ENCODE assay signal across 14 cellular contexts in the genomic region with DNA sequence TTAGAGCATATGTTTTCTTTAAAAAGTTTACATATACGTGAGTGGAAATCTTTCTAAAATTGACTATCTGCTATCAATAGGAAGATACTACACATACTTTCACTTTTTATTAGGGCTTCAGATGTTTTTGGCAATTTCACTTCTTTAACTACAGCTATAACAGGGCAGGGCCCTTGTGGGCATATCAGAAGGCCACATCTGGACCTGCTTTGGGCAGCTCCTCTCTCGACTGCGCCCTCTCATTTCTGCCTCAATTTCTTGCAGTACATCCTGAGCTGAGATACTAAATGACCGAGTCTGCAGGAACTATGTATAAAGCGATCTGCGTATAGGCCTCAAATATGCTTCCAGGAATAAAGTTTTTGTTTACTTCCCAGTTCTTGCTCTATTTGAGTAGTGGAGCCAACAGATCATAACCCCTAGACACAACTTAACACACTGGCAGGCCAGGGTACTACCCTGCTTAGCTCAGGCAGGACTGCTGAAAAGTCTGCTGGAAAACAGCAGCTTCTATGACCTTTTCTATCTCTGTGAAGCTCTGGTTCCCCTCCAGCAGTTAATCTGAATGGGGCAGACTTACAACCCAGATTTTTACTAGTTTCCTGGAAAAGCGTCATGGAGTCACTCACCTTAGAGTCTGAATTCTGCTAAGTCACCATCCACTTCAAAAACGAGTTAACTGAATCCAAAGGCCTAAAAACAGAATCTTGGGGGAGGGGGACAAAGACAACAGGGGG. TPM values are rescaled to one million over a fixed set of nuclear protein-coding genes. Genes with fewer than 3 reads are reported as not detected.
DNase-seq lines count a peak whose midpoint lies in the region; ATAC-seq, FAIRE-seq and TF ChIP-seq lines count a peak whose summit lies in the region.
"Had no signal": no experiment of that assay in that cellular context is flagged by ENCODE, and none has a peak within 500 bp of the region (broad histone marks: within the 10 kb centered on the region; RNA-seq: fewer than 3 reads in every experiment).

No MANE protein-coding gene starts in this region.

- TF ChIP-seq CTCF in astrocyte (IDR thresholded peaks at IDR 0.05; ENCODE audit: insufficient read depth, low read depth, low read length) (no peak), mesothelial cell of epicardium (IDR thresholded peaks at IDR 0.05; ENCODE audit: unreplicated experiment) (no peak), type B pancreatic cell (conservative IDR thresholded peaks at IDR 0.05) (no peak), coronary artery (IDR thresholded peaks at IDR 0.05) (no peak)

- FAIRE-seq in astrocyte (lab: Jason Lieb, UNC): no peak

- H3K9ac ChIP-seq in astrocyte (ENCODE audit: low read length): no peak overlapping the region

- H3K4me1 ChIP-seq in astrocyte (ENCODE audit: insufficient read depth, low read length): peaks cover 11% of the 10 kb centered on the region

- H3K36me3 Mint-ChIP-seq in astrocyte (ENCODE audit: low read depth, unreplicated experiment): no peaks in the 10 kb centered on the region
- H3K36me3 Mint-ChIP-seq in mesothelial cell of epicardium: no peaks in the 10 kb centered on the region
- H3K36me3 Mint-ChIP-seq in type B pancreatic cell: peaks cover 18% of the 10 kb centered on the region

- H3K9me3 ChIP-seq in astrocyte (ENCODE audit: insufficient read depth, low read depth, low read length): no peaks in the 10 kb centered on the region
- H3K9me3 ChIP-seq: upper lobe of left lung had no signal

- intact Hi-C loops in Right ventricle myocardium superior (cut with DNase I): no loop called here
- intact Hi-C loops in cardiac septum (cut with DNase I): no loop called here

- H3K27ac Mint-ChIP-seq in astrocyte (ENCODE audit: unreplicated experiment) (peak overlapping the region; percentile 10), mesothelial cell of epicardium (peak overlapping the region; percentile 45), type B pancreatic cell (peak overlapping the region; percentile 52)

- H3K9me3 Mint-ChIP-seq in astrocyte (ENCODE audit: unreplicated experiment) (no peaks in the 10 kb centered on the region), mesothelial cell of epicardium (no peaks in the 10 kb centered on the region), type B pancreatic cell (no peaks in the 10 kb centered on the region)

- no peak overlapping the region for H2AFZ ChIP-seq in astrocyte (ENCODE audit: low read depth, low read length)

- H3K27ac ChIP-seq in astrocyte (ENCODE audit: low read depth, low read length) (no peak overlapping the region), coronary artery (no peak overlapping the region)
- H3K27ac ChIP-seq: upper lobe of left lung had no signal

- H3K27me3 ChIP-seq in astrocyte (ENCODE audit: insufficient read depth, low read length): no peaks in the 10 kb centered on the region
- H3K27me3 ChIP-seq: upper lobe of left lung had no signal

- H3K79me2 ChIP-seq in astrocyte (ENCODE audit: insufficient read depth, low read length): peaks cover 39% of the 10 kb centered on the region

- ATAC-seq in Right ventricle myocardium superior (ENCODE audit: poor library complexity) (peak; percentile 31), GM21381 (IDR thresholded peaks at IDR 0.05; ENCODE audit: unreplicated experiment) (no peak)

- DNase-seq in Right ventricle myocardium superior: no peak
- no peak for DNase-seq in cardiac septum (ENCODE audit: low spot score)
- DNase-seq in astrocyte (ENCODE audit: low read depth): no peak
- no peak for DNase-seq in mesothelial cell of epicardium (ENCODE audit: low spot score in 2 of 2, unreplicated experiment in 2 of 2)
- no peak for DNase-seq in type B pancreatic cell (ENCODE audit: extremely low spot score, unreplicated experiment)
- DNase-seq in coronary artery (ENCODE audit: low spot score): no peak
- no peak for DNase-seq in activated gamma-delta T cell (lab: John Stamatoyannopoulos, UW)
- DNase-seq: effector memory CD4-positive, alpha-beta T cell; NCI-H2227 treated with DMSO at 0.1 percent for 48 hours; retina; RPMI8226; T1000; upper lobe of left lung had no signal

- no peaks in the 10 kb centered on the region for H4K20me1 ChIP-seq in astrocyte (ENCODE audit: insufficient read depth, low read length)

- H3K27me3 Mint-ChIP-seq in astrocyte (ENCODE audit: low read depth, unreplicated experiment) (no peaks in the 10 kb centered on the region), mesothelial cell of epicardium (ENCODE audit: low read depth) (no peaks in the 10 kb centered on the region), type B pancreatic cell (no peaks in the 10 kb centered on the region)

- no peaks in the 10 kb centered on the region for H3K36me3 ChIP-seq in astrocyte (ENCODE audit: insufficient read depth, low read length)
- H3K36me3 ChIP-seq: upper lobe of left lung had no signal

- peaks cover 49% of the 10 kb centered on the region for H3K4me1 Mint-ChIP-seq in astrocyte (ENCODE audit: low read depth, unreplicated experiment)
- peaks cover 46% of the 10 kb centered on the region for H3K4me1 Mint-ChIP-seq in mesothelial cell of epicardium
- peaks cover 59% of the 10 kb centered on the region for H3K4me1 Mint-ChIP-seq in type B pancreatic cell (ENCODE audit: unreplicated experiment)

- H3K4me3 Mint-ChIP-seq in astrocyte (ENCODE audit: unreplicated experiment): no peak overlapping the region
- no peak overlapping the region for H3K4me3 Mint-ChIP-seq in mesothelial cell of epicardium
- peak overlapping the region; percentile 17 for H3K4me3 Mint-ChIP-seq in type B pancreatic cell

- H3K4me2 ChIP-seq in astrocyte (ENCODE audit: low read length): no peak overlapping the region

- no peak overlapping the region for H3K4me3 ChIP-seq in astrocyte (ENCODE audit: insufficient read depth, low read depth, low read length)
- no peak overlapping the region for H3K4me3 ChIP-seq in coronary artery
- H3K4me3 ChIP-seq: upper lobe of left lung had no signal

RNA-seq across cellular contexts. Expression of a gene that starts 12.7 kb away (rescaled TPM):
- total RNA-seq in Right ventricle myocardium superior (26.6 TPM), cardiac septum (33.0 TPM), astrocyte (26.9 and 31.6 TPM in 2 replicates), mesothelial cell of epicardium (18.7 to 27.5 TPM (median 23.5 TPM) in 3 replicates), type B pancreatic cell (ENCODE audit: low replicate concordance) (54.6 and 123 TPM in 2 replicates)
